In genomic region chr2:200052627-200053026, GRCh38 we compare ENCODE assay signal across 28 cellular contexts.
DNase-seq lines count a peak whose midpoint lies in the region; ATAC-seq, FAIRE-seq and TF ChIP-seq lines count a peak whose summit lies in the region.
"Had no signal": no experiment of that assay in that cellular context is flagged by ENCODE, and none has a peak within 500 bp of the region (broad histone marks: within the 10 kb centered on the region; RNA-seq: fewer than 3 reads in every experiment).

No MANE protein-coding gene starts in this region.

- no peak overlapping the region for H3K56ac ChIP-seq in mesendoderm (ENCODE audit: low read length)

- WGBS in mesendoderm (ENCODE audit: extremely low coverage, insufficient coverage, low lambda C conversion rate): no CpG with 5 or more reads among the region's 3 CpGs

- H3K18ac ChIP-seq in mesendoderm (ENCODE audit: low read length): no peak overlapping the region

- peak; percentile 48 for FAIRE-seq in D721Med (lab: Jason Lieb, UNC)
- FAIRE-seq: A204.1, GM12878, GM12892, GM18507, GM19239 had no signal

- H3K4ac ChIP-seq in mesendoderm (ENCODE audit: low read depth, low read length): no peak overlapping the region

- no peaks in the 10 kb centered on the region for H3K27me3 Mint-ChIP-seq in Calu3 (ENCODE audit: unreplicated experiment)

- H3K36me3 ChIP-seq in mesendoderm (ENCODE audit: control insufficient read depth, insufficient read depth, low read length): no peaks in the 10 kb centered on the region
- H3K36me3 ChIP-seq: BE2C, BLaER1 had no signal

- intact Hi-C loops in Calu3 (cut with micrococcal nuclease; ENCODE audit: unreplicated experiment): loop anchor here (5.0 kb wide), 2 partner anchors 65 to 250 kb away; no protein-coding TSS in a partner anchor

- H2BK120ac ChIP-seq in mesendoderm (ENCODE audit: low read depth, low read length): no peak overlapping the region

- H3K27ac ChIP-seq in VCaP: peak overlapping the region; percentile 90
- H3K27ac ChIP-seq in mesendoderm (ENCODE audit: low read depth, low read length): no peak overlapping the region
- H3K27ac ChIP-seq in caudate nucleus (ENCODE audit: low read depth, low read length): no peak overlapping the region
- H3K27ac ChIP-seq: BLaER1 had no signal

- no peak overlapping the region for H4K5ac ChIP-seq in mesendoderm (ENCODE audit: low read length)

- H3K4me1 ChIP-seq in mesendoderm (ENCODE audit: control insufficient read depth, low read depth, low read length): peaks cover 3% of the 10 kb centered on the region

- H2BK5ac ChIP-seq in mesendoderm (ENCODE audit: low read length): peak overlapping the region; percentile 24

- TF ChIP-seq CTCF in Calu3 (IDR thresholded peaks at IDR 0.05; ENCODE audit: unreplicated experiment): no peak
- TF ChIP-seq CTCF in D721Med (IDR thresholded peaks at IDR 0.05; ENCODE audit: insufficient read depth, missing control alignments): no peak
- TF ChIP-seq CTCF in VCaP (conservative IDR thresholded peaks at IDR 0.05): no peak
- TF ChIP-seq CTCF in foreskin fibroblast (IDR thresholded peaks at IDR 0.05; ENCODE audit: low read depth, low read length): no peak

- no peak overlapping the region for H3K4me2 ChIP-seq in mesendoderm (ENCODE audit: low read length)
- H3K4me2 ChIP-seq: BLaER1 had no signal

- H3K36me3 Mint-ChIP-seq in Calu3 (ENCODE audit: insufficient read depth, unreplicated experiment): peaks cover 6% of the 10 kb centered on the region
- H3K36me3 Mint-ChIP-seq: CD14-positive monocyte; CD4-positive, alpha-beta memory T cell; CD4-positive, CD25-positive, alpha-beta regulatory T cell had no signal

- H3K27ac Mint-ChIP-seq in Calu3 (ENCODE audit: unreplicated experiment): peak overlapping the region; percentile 37
- H3K27ac Mint-ChIP-seq: CD14-positive monocyte; CD4-positive, alpha-beta memory T cell; CD4-positive, CD25-positive, alpha-beta regulatory T cell; CD8-positive, alpha-beta memory T cell had no signal

- no peak overlapping the region for H3K23ac ChIP-seq in mesendoderm (ENCODE audit: low read length)

- no peaks in the 10 kb centered on the region for H3K27me3 ChIP-seq in mesendoderm (ENCODE audit: insufficient read depth, low read length, poor library complexity)
- H3K27me3 ChIP-seq: BE2C, BLaER1 had no signal

- DNase-seq in Calu3: no peak
- no peak for DNase-seq in D721Med (ENCODE audit: insufficient read length, low spot score)
- no peak for DNase-seq in mesendoderm
- DNase-seq in caudate nucleus (lab: John Stamatoyannopoulos, UW): no peak
- no peak for DNase-seq in foreskin fibroblast
- DNase-seq: 8988T; ACHN; BE2C; C1 segment of cervical spinal cord; CD4-positive, alpha-beta memory T cell; CD4-positive, CD25-positive, alpha-beta regulatory T cell; CD8-positive, alpha-beta memory T cell; COR-L47; DMS 273 treated with DMSO at 0.1 percent for 48 hours; DMS153; DMS79; DND-41; EL; GDM1 had no signal

- H3K4me3 ChIP-seq in mesendoderm (ENCODE audit: low read length) (no peak overlapping the region), foreskin fibroblast (ENCODE audit: low read depth in 1 of 2, low read length in 2 of 2) (no peak overlapping the region)
- H3K4me3 ChIP-seq: BLaER1, GM12878 had no signal

- H3K79me1 ChIP-seq in mesendoderm (ENCODE audit: low read length): no peaks in the 10 kb centered on the region

- BruUV-seq in Calu3 (replicated peaks; lab: Mats Ljungman, UMichigan): no TSS peak

- CTCF ChIA-PET in Calu3 (lab: Charles Lee): no interaction called here

- peaks cover 2% of the 10 kb centered on the region for H3K9me3 Mint-ChIP-seq in Calu3 (ENCODE audit: low read depth, unreplicated experiment)

- no peak for ATAC-seq in GM18868 (IDR thresholded peaks at IDR 0.05; ENCODE audit: unreplicated experiment)
- ATAC-seq: GM12878 had no signal

- peaks cover 48% of the 10 kb centered on the region for H3K4me1 Mint-ChIP-seq in Calu3 (ENCODE audit: low read depth, unreplicated experiment)
- H3K4me1 Mint-ChIP-seq: CD4-positive, alpha-beta memory T cell; CD4-positive, CD25-positive, alpha-beta regulatory T cell; CD8-positive, alpha-beta memory T cell had no signal

- H3K4me3 Mint-ChIP-seq in Calu3 (ENCODE audit: low read depth, unreplicated experiment): no peak overlapping the region
- H3K4me3 Mint-ChIP-seq: CD14-positive monocyte; CD4-positive, alpha-beta memory T cell; CD4-positive, CD25-positive, alpha-beta regulatory T cell; CD8-positive, alpha-beta memory T cell had no signal

- no peak overlapping the region for H3K9ac ChIP-seq in mesendoderm (ENCODE audit: low read length)
- H3K9ac ChIP-seq: BLaER1 had no signal

- no peak overlapping the region for H4K8ac ChIP-seq in mesendoderm (ENCODE audit: low read depth, low read length)

- H3K79me2 ChIP-seq in mesendoderm (ENCODE audit: control insufficient read depth, insufficient read depth, low read length): no peaks in the 10 kb centered on the region

- no peak overlapping the region for H2AK5ac ChIP-seq in mesendoderm (ENCODE audit: low read length)

- no peak overlapping the region for H2BK15ac ChIP-seq in mesendoderm (replicated peaks; ENCODE audit: low read depth)
